In genomic region chr10:126935263-126935946, GRCh38 we compare ENCODE assay signal across 1 cellular context.
TF ChIP-seq lines count a peak whose summit lies in the region.

No MANE protein-coding gene starts in this region.

TF ChIP-seq in HepG2, 621 proteins besides CTCF, POLR2A, EP300 and RAD21:
- TF ChIP-seq ZNF687 (CRISPR knock-in tag; IDR thresholded peaks at IDR 0.05) (no peak), ZMYM3 (CRISPR knock-in tag; IDR thresholded peaks at IDR 0.05) (no peak), ZFY (CRISPR knock-in tag; IDR thresholded peaks at IDR 0.05) (no peak)
